Comparison of ENCODE assay signal across 33 cellular contexts in genomic region chr2:163142618-163143017, GRCh38.
"Had no signal": no experiment of that assay in that cellular context is flagged by ENCODE, and none has a peak within 500 bp of the region (broad histone marks: within the 10 kb centered on the region; RNA-seq: fewer than 3 reads in every experiment).

No MANE protein-coding gene starts in this region.

- H3K4me3 ChIP-seq: adrenal gland, ascending aorta, body of pancreas, breast epithelium, cardiac muscle cell had no signal

- FAIRE-seq: astrocyte, bronchial epithelial cell had no signal

- H3K9me3 ChIP-seq: adrenal gland, ascending aorta, body of pancreas had no signal

- ATAC-seq: activated naive CD4-positive, alpha-beta T cell treated with anti-CD3 and anti-CD28 coated beads, Interleukin-2, amount 50 U/mL, for 72 hours; activated naive CD8-positive, alpha-beta T cell treated with anti-CD3 and anti-CD28 coated beads, Interleukin-2, amount 50 U/mL, for 24 hours; activated T-cell treated with anti-CD3 and anti-CD28 coated beads, Interleukin-2, amount 50 U/mL, for 4 hours; activated T-cell treated with anti-CD3 and anti-CD28 coated beads, Interleukin-2, amount 50 U/mL, for 72 hours; activated T-helper 17 cell treated with anti-CD3 and anti-CD28 coated beads, Interleukin-2, amount 50 U/mL, for 72 hours; body of pancreas had no signal

- H3K27ac ChIP-seq: adrenal gland, ascending aorta, body of pancreas, brain microvascular endothelial cell, breast epithelium, cardiac muscle cell had no signal

- H3K4me1 ChIP-seq: adrenal gland, ascending aorta, body of pancreas, breast epithelium had no signal

- H3K27me3 ChIP-seq: adrenal gland, ascending aorta, body of pancreas, brain microvascular endothelial cell, breast epithelium, cardiac muscle cell had no signal

- H3K36me3 ChIP-seq: adrenal gland, ascending aorta, brain microvascular endothelial cell, breast epithelium, cardiac muscle cell had no signal

- DNase-seq: activated effector memory CD4-positive, alpha-beta T cell treated with anti-CD3 and anti-CD28 coated beads, Interleukin-2, amount 50 U/mL, for 16 hours; activated effector memory CD4-positive, alpha-beta T cell treated with Interleukin-2 at 50 U/mL for 16 hours; activated gamma-delta T cell; activated gamma-delta T cell treated with Interleukin-2 at 50 U/mL for 16 hours; activated naive CD4-positive, alpha-beta T cell; activated naive CD4-positive, alpha-beta T cell treated with anti-CD3 and anti-CD28 coated beads for 36 hours; activated naive CD4-positive, alpha-beta T cell treated with anti-CD3 and anti-CD28 coated beads, Interleukin-2, amount 10 ng/mL, durations not matched to agents 7 days and 5 days; activated naive CD4-positive, alpha-beta T cell treated with anti-CD3 and anti-CD28 coated beads, Interleukin-2, amount 50 U/mL, for 16 hours; activated naive CD4-positive, alpha-beta T cell treated with Interleukin-2 at 50 U/mL for 16 hours; activated naive CD8-positive, alpha-beta T cell treated with anti-CD3 and anti-CD28 coated beads for 36 hours; activated naive CD8-positive, alpha-beta T cell treated with anti-CD3 and anti-CD28 coated beads, Interleukin-2, amount 10 ng/mL, durations not matched to agents 7 days and 5 days; activated naive CD8-positive, alpha-beta T cell treated with anti-CD3 and anti-CD28 coated beads, Interleukin-2, amount 50 U/mL, for 24 hours; activated T-cell treated with anti-CD3 and anti-CD28 coated beads, Interleukin-2, amount 50 U/mL, for 24 hours; activated T-cell treated with anti-CD3 and anti-CD28 coated beads, Interleukin-2, amount 50 U/mL, for 4 hours; activated T-cell treated with anti-CD3 and anti-CD28 coated beads, Interleukin-2, amount 50 U/mL, for 48 hours; activated T-cell treated with anti-CD3 and anti-CD28 coated beads, Interleukin-2, amount 50 U/mL, for 72 hours; adrenal gland; amniotic stem cell; amygdala; anterior cingulate cortex; aorta; body of pancreas; brain microvascular endothelial cell; caudate nucleus; central memory CD4-positive, alpha-beta T cell; cerebellar nuclear complex had no signal
